Comparison of ENCODE assay signal across 28 cellular contexts in genomic region chr1:198632007-198632406, GRCh38. TPM values are rescaled to one million over a fixed set of nuclear protein-coding genes. Genes with fewer than 3 reads are reported as not detected.
DNase-seq lines count a peak whose midpoint lies in the region; ATAC-seq and TF ChIP-seq lines count a peak whose summit lies in the region.
"Had no signal": no experiment of that assay in that cellular context is flagged by ENCODE, and none has a peak within 500 bp of the region (broad histone marks: within the 10 kb centered on the region; RNA-seq: fewer than 3 reads in every experiment).

No MANE protein-coding gene starts in this region.

- no peak overlapping the region for H3K4me2 ChIP-seq in GM23248 (ENCODE audit: unreplicated experiment)
- H3K4me2 ChIP-seq: smooth muscle cell had no signal

- H3K4me3 Mint-ChIP-seq in activated T-cell treated with anti-CD3 and anti-CD28 coated beads, Interleukin-2, amount 50 U/mL, for 72 hours: peak overlapping the region; percentile 31 to 70
- no peak overlapping the region for H3K4me3 Mint-ChIP-seq in activated CD4-positive, alpha-beta memory T cell treated with anti-CD3 and anti-CD28 coated beads for 36 hours
- no peak overlapping the region for H3K4me3 Mint-ChIP-seq in memory B cell
- no peak overlapping the region for H3K4me3 Mint-ChIP-seq in CD14-positive monocyte
- H3K4me3 Mint-ChIP-seq: nephron progenitor cell had no signal

- DNase-seq in activated T-cell treated with anti-CD3 and anti-CD28 coated beads, Interleukin-2, amount 50 U/mL, for 72 hours: no peak
- DNase-seq in activated T-cell treated with anti-CD3 and anti-CD28 coated beads, Interleukin-2, amount 50 U/mL, for 48 hours: no peak
- DNase-seq in GM23248 (no peak), memory B cell (ENCODE audit: low spot score in 2 of 2) (no peak), CD14-positive monocyte (ENCODE audit: low spot score) (no peak), NCI-H748 (lab: John Stamatoyannopoulos, UW; ENCODE audit: unreplicated experiment) (no peak), DMS53 treated with DMSO at 0.1 percent for 48 hours (lab: John Stamatoyannopoulos, UW; ENCODE audit: unreplicated experiment) (no peak)
- no peak for DNase-seq in activated CD4-positive, alpha-beta memory T cell treated with anti-CD3 and anti-CD28 coated beads for 36 hours
- DNase-seq: activated CD8-positive, alpha-beta memory T cell treated with anti-CD3 and anti-CD28 coated beads, Interleukin-2, amount 50 U/mL, for 4 hours; activated naive CD4-positive, alpha-beta T cell; central memory CD4-positive, alpha-beta T cell; DMS 273 treated with DMSO at 0.1 percent for 48 hours; dorsolateral prefrontal cortex; hypothalamus; left ventricle myocardium superior; midbrain; NCI-H1105 treated with DMSO at 0.1 percent for 48 hours; NCI-H2029; NCI-H345; NCI-H82; nephron progenitor cell; ovary; PC-3; Right ventricle myocardium superior; SW 1271 had no signal

- CTCF ChIA-PET in activated CD4-positive, alpha-beta memory T cell treated with anti-CD3 and anti-CD28 coated beads for 36 hours (lab: Charles Lee): interaction anchor here (2.3 kb wide), 1 partner anchor 11 kb away, joined by 14 read pairs; no protein-coding TSS in a partner anchor

- H4K20me1 ChIP-seq in GM23248 (ENCODE audit: insufficient read depth): no peaks in the 10 kb centered on the region
- H4K20me1 ChIP-seq: BLaER1 treated with 17β-estradiol and CSF1 and Interleukin-3, amounts not matched to agents 10 nM and 100 nM had no signal

- H3K9ac ChIP-seq in GM23248: no peak overlapping the region
- H3K9ac ChIP-seq: BLaER1 treated with 17β-estradiol and CSF1 and Interleukin-3, amounts not matched to agents 10 nM and 100 nM had no signal

- no peak for TF ChIP-seq CTCF in CD14-positive monocyte (IDR thresholded peaks at IDR 0.05)

- POLR2A ChIA-PET in activated CD4-positive, alpha-beta memory T cell treated with anti-CD3 and anti-CD28 coated beads for 36 hours (lab: Charles Lee): interaction anchor here (1.5 kb wide), 1 partner anchor 10 kb away, joined by 3 read pairs; no protein-coding TSS in a partner anchor

- WGBS in GM23248 (ENCODE audit: low coverage in 1 of 2, low lambda C conversion rate in 2 of 2, missing lambda C conversion rate in 2 of 2), 2 experiments: 91 to 93% methylated on average over 2 of the region's 2 CpGs

- H3F3A ChIP-seq in GM23248 (ENCODE audit: insufficient read depth): no peaks in the 10 kb centered on the region

- H3K4me1 ChIP-seq in GM23248 (ENCODE audit: insufficient read depth): peaks cover 4% of the 10 kb centered on the region; the same call in 1 of the 2 replicates

- H3K27me3 ChIP-seq in GM23248 (replicated peaks; ENCODE audit: insufficient read depth): no peaks in the 10 kb centered on the region
- H3K27me3 ChIP-seq: BLaER1 treated with 17β-estradiol and CSF1 and Interleukin-3, amounts not matched to agents 10 nM and 100 nM; dorsolateral prefrontal cortex; ovary had no signal

- H3K4me1 Mint-ChIP-seq in activated T-cell treated with anti-CD3 and anti-CD28 coated beads, Interleukin-2, amount 50 U/mL, for 72 hours (ENCODE audit: low read depth): peaks cover 96% of the 10 kb centered on the region
- H3K4me1 Mint-ChIP-seq in activated CD4-positive, alpha-beta memory T cell treated with anti-CD3 and anti-CD28 coated beads for 36 hours (ENCODE audit: low read depth): peaks cover 93% of the 10 kb centered on the region
- H3K4me1 Mint-ChIP-seq in memory B cell (peaks cover 54% of the 10 kb centered on the region), CD14-positive monocyte (peaks cover 35% of the 10 kb centered on the region)
- H3K4me1 Mint-ChIP-seq: nephron progenitor cell had no signal

- no peaks in the 10 kb centered on the region for H3K9me2 ChIP-seq in GM23248 (ENCODE audit: insufficient read depth)

- no peaks in the 10 kb centered on the region for H3K79me2 ChIP-seq in GM23248 (ENCODE audit: insufficient read depth)

- peak overlapping the region; percentile 42 for H2AFZ ChIP-seq in GM23248

- H3K36me3 Mint-ChIP-seq in activated T-cell treated with anti-CD3 and anti-CD28 coated beads, Interleukin-2, amount 50 U/mL, for 72 hours (ENCODE audit: insufficient read depth in 2 of 2): peaks cover 3 to 15% of the 10 kb centered on the region in 2 donors
- H3K36me3 Mint-ChIP-seq in activated CD4-positive, alpha-beta memory T cell treated with anti-CD3 and anti-CD28 coated beads for 36 hours: peaks cover 9% of the 10 kb centered on the region
- peaks cover 5% of the 10 kb centered on the region for H3K36me3 Mint-ChIP-seq in memory B cell
- peaks cover 3 to 4% of the 10 kb centered on the region in 2 donors for H3K36me3 Mint-ChIP-seq in CD14-positive monocyte

- in situ Hi-C loops in GM23248 (cut with MboI): no loop called here

- H3K36me3 ChIP-seq in GM23248 (ENCODE audit: low read depth): no peaks in the 10 kb centered on the region
- H3K36me3 ChIP-seq: BLaER1 treated with 17β-estradiol and CSF1 and Interleukin-3, amounts not matched to agents 10 nM and 100 nM; ovary; thoracic aorta had no signal

- ATAC-seq in activated T-cell treated with anti-CD3 and anti-CD28 coated beads, Interleukin-2, amount 50 U/mL, for 72 hours (replicated peaks in 1 of 2): no peak
- ATAC-seq in memory B cell (ENCODE audit: low read depth): no peak
- ATAC-seq: left ventricle myocardium superior had no signal

- no peak overlapping the region for H3K4me3 ChIP-seq in GM23248
- H3K4me3 ChIP-seq: BLaER1 treated with 17β-estradiol and CSF1 and Interleukin-3, amounts not matched to agents 10 nM and 100 nM; dorsolateral prefrontal cortex; ovary; smooth muscle cell; thoracic aorta had no signal

- intact Hi-C loops in activated CD4-positive, alpha-beta memory T cell treated with anti-CD3 and anti-CD28 coated beads for 36 hours (cut with micrococcal nuclease): no loop called here
- intact Hi-C loops in CD14-positive monocyte (cut with micrococcal nuclease): no loop called here

- peak overlapping the region; percentile 90 for H3K27ac Mint-ChIP-seq in activated T-cell treated with anti-CD3 and anti-CD28 coated beads, Interleukin-2, amount 50 U/mL, for 72 hours
- H3K27ac Mint-ChIP-seq in activated CD4-positive, alpha-beta memory T cell treated with anti-CD3 and anti-CD28 coated beads for 36 hours: peak overlapping the region; percentile 64
- H3K27ac Mint-ChIP-seq in memory B cell (peak overlapping the region; percentile 43), CD14-positive monocyte (no peak overlapping the region)
- H3K27ac Mint-ChIP-seq: nephron progenitor cell had no signal

- peaks cover 5 to 6% of the 10 kb centered on the region in 2 donors for H3K9me3 Mint-ChIP-seq in activated T-cell treated with anti-CD3 and anti-CD28 coated beads, Interleukin-2, amount 50 U/mL, for 72 hours
- H3K9me3 Mint-ChIP-seq in activated CD4-positive, alpha-beta memory T cell treated with anti-CD3 and anti-CD28 coated beads for 36 hours: no peaks in the 10 kb centered on the region
- H3K9me3 Mint-ChIP-seq in memory B cell (peaks cover 5% of the 10 kb centered on the region), CD14-positive monocyte (peaks cover 0 to 10% (median 0%) of the 10 kb centered on the region in 7 donors)
- H3K9me3 Mint-ChIP-seq: nephron progenitor cell had no signal

- H3K27ac ChIP-seq in GM23248: no peak overlapping the region
- H3K27ac ChIP-seq: dorsolateral prefrontal cortex, ovary, thoracic aorta had no signal

- H3K9me3 ChIP-seq in GM23248 (ENCODE audit: low read depth): no peaks in the 10 kb centered on the region
- H3K9me3 ChIP-seq: ovary, thoracic aorta had no signal

- H3K27me3 Mint-ChIP-seq in activated T-cell treated with anti-CD3 and anti-CD28 coated beads, Interleukin-2, amount 50 U/mL, for 72 hours (ENCODE audit: low read depth): no peaks in the 10 kb centered on the region
- no peaks in the 10 kb centered on the region for H3K27me3 Mint-ChIP-seq in activated CD4-positive, alpha-beta memory T cell treated with anti-CD3 and anti-CD28 coated beads for 36 hours
- no peaks in the 10 kb centered on the region for H3K27me3 Mint-ChIP-seq in memory B cell
- no peaks in the 10 kb centered on the region for H3K27me3 Mint-ChIP-seq in CD14-positive monocyte (ENCODE audit: low read depth in 3 of 3)

RNA-seq across cellular contexts. Expression of gene PTPRC, which starts 6.8 kb away (rescaled TPM):
- 100 to 1,000 TPM; 490 to 545 TPM for total RNA-seq in activated T-cell treated with anti-CD3 and anti-CD28 coated beads, Interleukin-2, amount 50 U/mL, for 72 hours
- total RNA-seq in GM23248 (2014; rRNA removed; shearing (Covaris generic)): 0.38 and 0.86 TPM in 2 replicates
- polyA plus RNA-seq in GM23248 (2016; fragmentation: Nextera tagmentation; extraction: Ambion mirVana): 0.66 and 0.70 TPM in 2 replicates
- total RNA-seq in activated CD4-positive, alpha-beta memory T cell treated with anti-CD3 and anti-CD28 coated beads for 36 hours: 100 to 1,000 TPM; 495 to 503 TPM
- 100 to 1,000 TPM; 667 to 992 TPM for polyA plus RNA-seq in CD14-positive monocyte
- polyA plus RNA-seq: smooth muscle cell had no signal

Comparison
In these comparisons a context has a peak if more than half of its experiments do, and no peak if none do; other contexts are left out.
1. H3K27ac Mint-ChIP-seq: peak in activated T-cell treated with anti-CD3 and anti-CD28 coated beads, Interleukin-2, amount 50 U/mL, for 72 hours (single experiment), activated CD4-positive, alpha-beta memory T cell treated with anti-CD3 and anti-CD28 coated beads for 36 hours (single experiment) and memory B cell (single experiment); none in CD14-positive monocyte (0 of 7).
2. H3K4me3 Mint-ChIP-seq: peak in activated T-cell treated with anti-CD3 and anti-CD28 coated beads, Interleukin-2, amount 50 U/mL, for 72 hours (2 of 2); none in activated CD4-positive, alpha-beta memory T cell treated with anti-CD3 and anti-CD28 coated beads for 36 hours (single experiment), memory B cell (single experiment) and CD14-positive monocyte (0 of 2).
3. RNA of gene PTPRC, which starts 6.8 kb away (total RNA-seq): 490 to 545 TPM in activated T-cell treated with anti-CD3 and anti-CD28 coated beads, Interleukin-2, amount 50 U/mL, for 72 hours and 495 to 503 TPM in activated CD4-positive, alpha-beta memory T cell treated with anti-CD3 and anti-CD28 coated beads for 36 hours; 0.38 to 0.86 TPM in GM23248; every median in the first group is over 100 times any median in the second.